Comparison of ENCODE assay signal across 1 cellular context in the genomic region with DNA sequence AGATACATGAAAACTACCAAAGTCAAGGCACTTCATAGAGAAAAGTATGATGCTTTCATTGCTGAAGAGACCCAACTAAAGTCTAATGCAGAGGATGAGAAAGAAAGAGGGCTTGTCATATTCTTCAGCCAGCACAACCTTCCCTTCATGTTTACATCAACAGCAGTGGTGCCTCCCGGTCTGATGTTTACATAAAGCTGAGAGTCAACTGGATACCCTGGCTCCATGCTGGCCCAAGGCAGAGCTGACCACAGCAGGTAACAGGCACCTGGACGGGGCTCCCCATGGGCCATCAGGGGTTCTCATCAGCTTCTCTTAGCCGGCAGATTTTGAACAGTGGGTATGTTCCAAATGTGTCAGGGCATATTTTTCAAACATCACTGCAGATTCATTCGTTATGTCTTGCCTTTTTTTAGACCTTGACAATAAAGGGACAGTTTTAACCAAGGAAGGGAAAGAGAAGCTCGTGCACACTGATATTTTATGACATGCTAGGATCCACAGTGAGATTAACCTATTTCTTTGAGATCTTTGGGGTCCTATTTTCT.
TF ChIP-seq lines count a peak whose summit lies in the region.

No MANE protein-coding gene starts in this region.

TF ChIP-seq in GM23338, 12 proteins besides CTCF, POLR2A, EP300 and RAD21 (continued from another document):
- no peak for TF ChIP-seq ZNF462 (CRISPR knock-in tag; IDR thresholded peaks at IDR 0.05)
- TF ChIP-seq, protein P1, sequence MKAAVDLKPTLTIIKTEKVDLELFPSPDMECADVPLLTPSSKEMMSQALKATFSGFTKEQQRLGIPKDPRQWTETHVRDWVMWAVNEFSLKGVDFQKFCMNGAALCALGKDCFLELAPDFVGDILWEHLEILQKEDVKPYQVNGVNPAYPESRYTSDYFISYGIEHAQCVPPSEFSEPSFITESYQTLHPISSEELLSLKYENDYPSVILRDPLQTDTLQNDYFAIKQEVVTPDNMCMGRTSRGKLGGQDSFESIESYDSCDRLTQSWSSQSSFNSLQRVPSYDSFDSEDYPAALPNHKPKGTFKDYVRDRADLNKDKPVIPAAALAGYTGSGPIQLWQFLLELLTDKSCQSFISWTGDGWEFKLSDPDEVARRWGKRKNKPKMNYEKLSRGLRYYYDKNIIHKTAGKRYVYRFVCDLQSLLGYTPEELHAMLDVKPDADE (IDR thresholded peaks at IDR 0.05) = no peak
- no peak for TF ChIP-seq ZNF114 (CRISPR knock-in tag; IDR thresholded peaks at IDR 0.05)
- TF ChIP-seq JUNB (IDR thresholded peaks at IDR 0.05; ENCODE audit: unreplicated experiment) = no peak
- no peak for TF ChIP-seq EZH2 (IDR thresholded peaks at IDR 0.05; ENCODE audit: low read depth, unreplicated experiment)
- TF ChIP-seq NANOG (IDR thresholded peaks at IDR 0.05; ENCODE audit: borderline replicate concordance) = no peak
- TF ChIP-seq EZH2phosphoT487 (IDR thresholded peaks at IDR 0.05; ENCODE audit: unreplicated experiment) = no peak
- TF ChIP-seq CREB1 (CRISPR knock-in tag; IDR thresholded peaks at IDR 0.05; ENCODE audit: low read depth) = no peak
- TF ChIP-seq POLR2AphosphoS5 (IDR thresholded peaks at IDR 0.05; ENCODE audit: low read depth) = no peak
TF ChIP-seq in GM23338: peak in this region for 0.
